ENCODE assay signal across 16 cellular contexts in genomic region chr20:61520076-61520639, GRCh38.
A peak's percentile ranks its signal among the peaks of the same experiment; 100 is the strongest.
DNase-seq lines count a peak whose midpoint lies in the region; ATAC-seq, FAIRE-seq and TF ChIP-seq lines count a peak whose summit lies in the region.
"Had no signal": no experiment of that assay in that cellular context is flagged by ENCODE, and none has a peak within 500 bp of the region (broad histone marks: within the 10 kb centered on the region; RNA-seq: fewer than 3 reads in every experiment).

No MANE protein-coding gene starts in this region.

- no peak overlapping the region for H3K4me3 Mint-ChIP-seq in activated naive CD8-positive, alpha-beta T cell treated with anti-CD3 and anti-CD28 coated beads for 36 hours

- peaks cover 4% of the 10 kb centered on the region for H3K27me3 Mint-ChIP-seq in activated naive CD8-positive, alpha-beta T cell treated with anti-CD3 and anti-CD28 coated beads for 36 hours

- TF ChIP-seq RAD21 in H1 (IDR thresholded peaks at IDR 0.05 in 1 of 2, conservative IDR thresholded peaks at IDR 0.05 in 1 of 2; ENCODE audit: low read depth in 2 of 2, low read length in 2 of 2): no peak

- no peak overlapping the region for H3K4me3 ChIP-seq in BLaER1 treated with 17β-estradiol and CSF1 and Interleukin-3, amounts not matched to agents 10 nM and 100 nM
- H3K4me3 ChIP-seq in RWPE2 (ENCODE audit: severe bottlenecking) (no peak overlapping the region), H1 (ENCODE audit: extremely low read depth in 1 of 4, insufficient read depth in 2 of 4, low read depth in 3 of 4, low read length in 4 of 4) (no peak overlapping the region), spleen (no peak overlapping the region)
- H3K4me3 ChIP-seq: HAP-1 had no signal

- WGBS in H1 (ENCODE audit: extremely low coverage in 1 of 2, insufficient coverage in 1 of 2, insufficient read length in 1 of 2, insufficient replicate concordance in 2 of 2, low coverage in 1 of 2, low lambda C conversion rate in 2 of 2, missing lambda C conversion rate in 1 of 2), 2 experiments: 93% methylated on average over 6 of the region's 6 CpGs; no CpG with 5 or more reads in 1 of the 2 experiments
- whole genome bisulfite sequencing in spleen, 5 donors: 86 to 97% (median 90%) methylated on average over 3 to 6 of the region's 6 CpGs

- TF ChIP-seq POLR2A in H1 (IDR thresholded peaks at IDR 0.05; ENCODE audit: control extremely low read depth in 1 of 2, low read depth in 2 of 2, low read length in 2 of 2) (no peak), spleen (IDR thresholded peaks at IDR 0.05) (no peak)

- TF ChIP-seq CTCF in RWPE2 (IDR thresholded peaks at IDR 0.05; ENCODE audit: poor library complexity, severe bottlenecking) (no peak), H1 (IDR thresholded peaks at IDR 0.05; ENCODE audit: control extremely low read depth in 1 of 3, insufficient read depth in 1 of 3, low read depth in 1 of 3, low read length in 3 of 3) (no peak), spleen (IDR thresholded peaks at IDR 0.05 in 8 of 11, conservative IDR thresholded peaks at IDR 0.05 in 3 of 11) (no peak)

- no peaks in the 10 kb centered on the region for H3K27me3 ChIP-seq in BLaER1 treated with 17β-estradiol and CSF1 and Interleukin-3, amounts not matched to agents 10 nM and 100 nM
- no peaks in the 10 kb centered on the region for H3K27me3 ChIP-seq in RWPE2 (ENCODE audit: insufficient read depth, poor library complexity, severe bottlenecking)
- H3K27me3 ChIP-seq in H1 (replicated peaks in 1 of 4; ENCODE audit: control insufficient read depth in 3 of 4, extremely low read depth in 1 of 4, insufficient read depth in 3 of 4, low read length in 3 of 4): peaks cover 0 to 2% (median 0%) of the 10 kb centered on the region in 4 experiments; a peak in 1 of 7 replicates
- peaks cover 0 to 15% (median 0%) of the 10 kb centered on the region in 7 donors for H3K27me3 ChIP-seq in spleen (replicated peaks in 1 of 7)

- no peak overlapping the region for H2BK15ac ChIP-seq in H1 (ENCODE audit: low read length)

- no peak overlapping the region for H3K14ac ChIP-seq in H1 (ENCODE audit: insufficient read length)

- DNase-seq in RWPE2 (ENCODE audit: low spot score) (peak; percentile 74), H1 (ENCODE audit: low read depth in 1 of 2, low spot score in 2 of 2) (no peak), spleen (peak; percentile 30), NCI-H526 (lab: John Stamatoyannopoulos, UW) (no peak), COR-L47 (lab: John Stamatoyannopoulos, UW) (no peak)
- no peak for DNase-seq in activated naive CD8-positive, alpha-beta T cell treated with anti-CD3 and anti-CD28 coated beads for 36 hours
- no peak for DNase-seq in activated effector memory CD4-positive, alpha-beta T cell treated with anti-CD3 and anti-CD28 coated beads, Interleukin-2, amount 50 U/mL, for 16 hours
- DNase-seq: 8988T; Calu3; CD4-positive, alpha-beta memory T cell; DMS79 treated with DMSO at 0.1 percent for 48 hours; GF-D8; KBM-7 had no signal

- no peaks in the 10 kb centered on the region for H3K79me1 ChIP-seq in H1 (ENCODE audit: low read depth, low read length)

- H2BK20ac ChIP-seq in H1 (ENCODE audit: low read length): no peak overlapping the region

- no peaks in the 10 kb centered on the region for H3K4me1 Mint-ChIP-seq in activated naive CD8-positive, alpha-beta T cell treated with anti-CD3 and anti-CD28 coated beads for 36 hours
- H3K4me1 Mint-ChIP-seq: CD4-positive, alpha-beta memory T cell had no signal

- no peak overlapping the region for H4K5ac ChIP-seq in H1 (ENCODE audit: insufficient read length, low read depth, low read length)

- no peak overlapping the region for H4K8ac ChIP-seq in H1 (ENCODE audit: extremely low read depth, insufficient read depth, low read length)

- H3K36me3 ChIP-seq in BLaER1 treated with 17β-estradiol and CSF1 and Interleukin-3, amounts not matched to agents 10 nM and 100 nM: no peaks in the 10 kb centered on the region
- H3K36me3 ChIP-seq in RWPE2 (ENCODE audit: low read depth) (no peaks in the 10 kb centered on the region), H1 (ENCODE audit: control insufficient read depth in 2 of 4, insufficient read depth in 4 of 4, low read length in 3 of 4) (no peaks in the 10 kb centered on the region), spleen (no peaks in the 10 kb centered on the region)
- H3K36me3 ChIP-seq: HAP-1 had no signal

- peak overlapping the region in 1 of 11 experiments; percentile 7; a peak in 2 of 22 replicates for H3K27ac ChIP-seq in BLaER1 treated with 17β-estradiol and CSF1 and Interleukin-3, amounts not matched to agents 10 nM and 100 nM
- H3K27ac ChIP-seq in RWPE2 (ENCODE audit: poor library complexity, severe bottlenecking) (no peak overlapping the region), H1 (ENCODE audit: low read depth, low read length) (no peak overlapping the region), spleen (no peak overlapping the region)
- H3K27ac ChIP-seq: C4-2B had no signal

- no peak overlapping the region for H3K4ac ChIP-seq in H1 (replicated peaks; ENCODE audit: insufficient read length, low read depth, low read length)

- peak overlapping the region; percentile 44 for H4K91ac ChIP-seq in H1 (replicated peaks; ENCODE audit: insufficient read length, low read length)

- peaks cover 25 to 53% (median 35%) of the 10 kb centered on the region in 10 experiments for H3K4me1 ChIP-seq in BLaER1 treated with 17β-estradiol and CSF1 and Interleukin-3, amounts not matched to agents 10 nM and 100 nM
- H3K4me1 ChIP-seq in RWPE2 (ENCODE audit: insufficient read depth, poor library complexity, severe bottlenecking): no peaks in the 10 kb centered on the region
- H3K4me1 ChIP-seq in H1 (replicated peaks in 1 of 4; ENCODE audit: control insufficient read depth in 3 of 4, insufficient read depth in 4 of 4, low read length in 3 of 4): peaks cover 0 to 19% (median 7%) of the 10 kb centered on the region in 4 experiments; a peak in 5 of 7 replicates
- peaks cover 0 to 1% (median 0%) of the 10 kb centered on the region in 6 donors for H3K4me1 ChIP-seq in spleen
- H3K4me1 ChIP-seq: HAP-1 had no signal

- intact Hi-C loops in spleen (cut with DNase I; ENCODE audit: low total_unique reads): no loop called here

- H2BK12ac ChIP-seq in H1 (ENCODE audit: low read depth, low read length): peak overlapping the region; percentile 3; the same call in 1 of the 2 replicates

- no peak overlapping the region for H3K56ac ChIP-seq in H1 (replicated peaks; ENCODE audit: insufficient read length, low read depth, low read length)

- H2AK5ac ChIP-seq in H1 (ENCODE audit: low read depth, low read length): no peak overlapping the region; the same call in 1 of the 2 replicates

- no peaks in the 10 kb centered on the region for H3K9me3 ChIP-seq in BLaER1 treated with 17β-estradiol and CSF1 and Interleukin-3, amounts not matched to agents 10 nM and 100 nM (replicated peaks in 1 of 11)
- H3K9me3 ChIP-seq in RWPE2 (ENCODE audit: severe bottlenecking): no peaks in the 10 kb centered on the region
- H3K9me3 ChIP-seq in H1 (ENCODE audit: insufficient read depth in 2 of 2, low read depth in 1 of 2, low read length in 1 of 2): no peaks in the 10 kb centered on the region
- peaks cover 0 to 22% (median 0%) of the 10 kb centered on the region in 8 donors for H3K9me3 ChIP-seq in spleen
- H3K9me3 ChIP-seq: HAP-1 had no signal

- H2BK5ac ChIP-seq in H1 (ENCODE audit: low read depth, low read length): 0 out of 2 replicates have a peak overlapping the region, but pooled peaks have one; percentile 35

- no peak overlapping the region for H2BK120ac ChIP-seq in H1 (replicated peaks; ENCODE audit: low read depth, low read length)

- POLR2A ChIA-PET in H1 (lab: Charles Lee; ENCODE audit: partially characterized antibody): no interaction called here

- CTCF ChIA-PET in H1 (lab: Charles Lee; ENCODE audit: partially characterized antibody): interaction anchor here (1.6 kb wide), 1 partner anchor 8 kb away, joined by 3 read pairs; no protein-coding TSS in a partner anchor

- peak overlapping the region in 1 of 11 experiments; percentile 17; a peak in 1 of 22 replicates for H3K9ac ChIP-seq in BLaER1 treated with 17β-estradiol and CSF1 and Interleukin-3, amounts not matched to agents 10 nM and 100 nM
- no peak overlapping the region for H3K9ac ChIP-seq in H1 (replicated peaks in 1 of 4; ENCODE audit: extremely low read depth in 1 of 4, low read depth in 3 of 4, low read length in 3 of 4)

- H3K18ac ChIP-seq in H1 (ENCODE audit: extremely low read depth, low read length): no peak overlapping the region; the same call in 1 of the 2 replicates

- no peak for FAIRE-seq in H1 (lab: Jason Lieb, UNC)

- H3K36me3 Mint-ChIP-seq in activated naive CD8-positive, alpha-beta T cell treated with anti-CD3 and anti-CD28 coated beads for 36 hours: no peaks in the 10 kb centered on the region
- H3K36me3 Mint-ChIP-seq: CD4-positive, alpha-beta memory T cell had no signal

- TF ChIP-seq EP300 in H1 (IDR thresholded peaks at IDR 0.05; ENCODE audit: borderline replicate concordance in 1 of 2, low read depth in 2 of 2, low read length in 2 of 2): no peak

- peaks cover 0 to 6% (median 0%) of the 10 kb centered on the region in 11 experiments; a peak in 4 of 22 replicates for H4K20me1 ChIP-seq in BLaER1 treated with 17β-estradiol and CSF1 and Interleukin-3, amounts not matched to agents 10 nM and 100 nM
- H4K20me1 ChIP-seq in H1 (replicated peaks in 1 of 2; ENCODE audit: control insufficient read depth in 1 of 2, insufficient read depth in 2 of 2, low read length in 2 of 2): peaks cover 0 to 6% of the 10 kb centered on the region in 2 experiments

- H2AFZ ChIP-seq in H1 (ENCODE audit: low read length): no peak overlapping the region

- H3K9me3 Mint-ChIP-seq in activated naive CD8-positive, alpha-beta T cell treated with anti-CD3 and anti-CD28 coated beads for 36 hours: no peaks in the 10 kb centered on the region

- no peaks in the 10 kb centered on the region for H3K79me2 ChIP-seq in H1 (ENCODE audit: control insufficient read depth in 1 of 2, insufficient read depth in 2 of 2, low read length in 2 of 2)

- H3K23me2 ChIP-seq in H1 (ENCODE audit: low read depth, low read length): peaks cover 7% of the 10 kb centered on the region; the same call in 1 of the 2 replicates

- H3K4me2 ChIP-seq in BLaER1 treated with 17β-estradiol and CSF1 and Interleukin-3, amounts not matched to agents 10 nM and 100 nM: peak overlapping the region; percentile 77 to 88 (median 81)
- no peak overlapping the region for H3K4me2 ChIP-seq in H1 (ENCODE audit: insufficient read depth in 1 of 2, low read depth in 2 of 2, low read length in 2 of 2)

- no peak for ATAC-seq in RWPE2 (ENCODE audit: low read depth)

- no peak overlapping the region for H3K27ac Mint-ChIP-seq in activated naive CD8-positive, alpha-beta T cell treated with anti-CD3 and anti-CD28 coated beads for 36 hours
- H3K27ac Mint-ChIP-seq: CD4-positive, alpha-beta memory T cell had no signal

- no peak overlapping the region for H3K23ac ChIP-seq in H1 (ENCODE audit: insufficient read length)

TF ChIP-seq in H1, 55 proteins besides CTCF, POLR2A, EP300 and RAD21 (continues in another document):
- TF ChIP-seq ZNF274 (IDR thresholded peaks at IDR 0.05; ENCODE audit: borderline replicate concordance, extremely low read depth, low read length): no peak
- TF ChIP-seq GTF2F1 (IDR thresholded peaks at IDR 0.05; ENCODE audit: borderline replicate concordance, low read depth, low read length): no peak
- no peak for TF ChIP-seq MAFK (IDR thresholded peaks at IDR 0.05; ENCODE audit: low read depth, low read length)
- TF ChIP-seq SRF (IDR thresholded peaks at IDR 0.05; ENCODE audit: low read depth, low read length): no peak
- TF ChIP-seq JUN (IDR thresholded peaks at IDR 0.05; ENCODE audit: low read depth, low read length): no peak

Comparison
In these comparisons a context has a peak if more than half of its experiments do, and no peak if none do; other contexts are left out.
1. H3K4me2 ChIP-seq: peak in BLaER1 treated with 17β-estradiol and CSF1 and Interleukin-3, amounts not matched to agents 10 nM and 100 nM (11 of 11); none in H1 (0 of 2).
2. DNase-seq: peak in RWPE2 (single experiment) and spleen (single experiment); none in H1 (0 of 2), NCI-H526 (0 of 2), COR-L47 (single experiment), activated naive CD8-positive, alpha-beta T cell treated with anti-CD3 and anti-CD28 coated beads for 36 hours (single experiment) and activated effector memory CD4-positive, alpha-beta T cell treated with anti-CD3 and anti-CD28 coated beads, Interleukin-2, amount 50 U/mL, for 16 hours (single experiment).